18 cellular contexts compared by ENCODE assay signal in genomic region chr20:63220696-63221399, GRCh38. TPM values are rescaled to one million over a fixed set of nuclear protein-coding genes. Genes with fewer than 3 reads are reported as not detected.
DNase-seq lines count a peak whose midpoint lies in the region; ATAC-seq, FAIRE-seq and TF ChIP-seq lines count a peak whose summit lies in the region.
"Had no signal": no experiment of that assay in that cellular context is flagged by ENCODE, and none has a peak within 500 bp of the region (broad histone marks: within the 10 kb centered on the region; RNA-seq: fewer than 3 reads in every experiment).

No MANE protein-coding gene starts in this region.

- no peak for FAIRE-seq in kidney (lab: Jason Lieb, UNC)

- H3K9me3 ChIP-seq in kidney (ENCODE audit: control insufficient read depth in 1 of 2, low read length in 2 of 2): no peaks in the 10 kb centered on the region
- no peaks in the 10 kb centered on the region for H3K9me3 ChIP-seq in osteoblast (ENCODE audit: low read depth, low read length)
- H3K9me3 ChIP-seq: BLaER1 treated with 17β-estradiol and CSF1 and Interleukin-3, amounts not matched to agents 10 nM and 100 nM; SJCRH30 had no signal

- no peak overlapping the region for H3K9ac ChIP-seq in kidney (ENCODE audit: low read length in 2 of 2)

- H3K36me3 ChIP-seq in kidney (ENCODE audit: control insufficient read depth in 1 of 2, insufficient read depth in 2 of 2, low read length in 2 of 2): no peaks in the 10 kb centered on the region
- H3K36me3 ChIP-seq in osteoblast (ENCODE audit: insufficient read depth, low read length): no peaks in the 10 kb centered on the region
- H3K36me3 ChIP-seq: BLaER1 treated with 17β-estradiol and CSF1 and Interleukin-3, amounts not matched to agents 10 nM and 100 nM; SJCRH30 had no signal

- TF ChIP-seq CTCF in kidney (IDR thresholded peaks at IDR 0.05; ENCODE audit: borderline replicate concordance, extremely low read depth, insufficient read depth) (no peak), osteoblast (IDR thresholded peaks at IDR 0.05; ENCODE audit: extremely low read depth, low read depth, low read length) (no peak)

- no peak overlapping the region for H2AFZ ChIP-seq in osteoblast (ENCODE audit: low read length)

- H4K20me1 ChIP-seq in osteoblast (ENCODE audit: insufficient read depth, low read length): no peaks in the 10 kb centered on the region

- H3K27ac ChIP-seq in kidney (ENCODE audit: low read depth in 2 of 2, low read length in 2 of 2): no peak overlapping the region
- no peak overlapping the region for H3K27ac ChIP-seq in osteoblast (ENCODE audit: low read depth, low read length)
- H3K27ac ChIP-seq: BLaER1 treated with 17β-estradiol and CSF1 and Interleukin-3, amounts not matched to agents 10 nM and 100 nM; SJCRH30 had no signal

- no peak overlapping the region for H3K4me2 ChIP-seq in osteoblast (ENCODE audit: insufficient read depth, low read length)
- H3K4me2 ChIP-seq: BLaER1 treated with 17β-estradiol and CSF1 and Interleukin-3, amounts not matched to agents 10 nM and 100 nM had no signal

- H3K27me3 ChIP-seq in osteoblast (ENCODE audit: insufficient read depth, low read length): peaks cover 11% of the 10 kb centered on the region
- H3K27me3 ChIP-seq: BLaER1 treated with 17β-estradiol and CSF1 and Interleukin-3, amounts not matched to agents 10 nM and 100 nM had no signal

- DNase-seq in NCI-H146 (lab: John Stamatoyannopoulos, UW): peak; percentile 52
- no peak for DNase-seq in NCI-H146 treated with DMSO at 0.1 percent for 48 hours (lab: John Stamatoyannopoulos, UW; ENCODE audit: unreplicated experiment)
- peak; percentile 48 for DNase-seq in DMS79 (lab: John Stamatoyannopoulos, UW)
- DNase-seq in kidney: peak; percentile 41
- peak; percentile 65 for DNase-seq in osteoblast (ENCODE audit: insufficient read length, low spot score, missing footprints)
- DNase-seq: 8988T; H9; NCI-H1105 treated with DMSO at 0.1 percent for 48 hours; NK-92 treated with Interleukin-12 subunit alpha and Interleukin-12 subunit beta, amount 100 ng/mL, for 24 hours; SJCRH30; T-helper 1 cell had no signal

- intact Hi-C loops in kidney (cut with DNase I): no loop called here

- H3K4me1 ChIP-seq in kidney (ENCODE audit: control insufficient read depth in 1 of 2, insufficient read depth in 1 of 2, low read depth in 1 of 2, low read length in 2 of 2) (peaks cover 0 to 7% of the 10 kb centered on the region in 2 donors), osteoblast (ENCODE audit: insufficient read depth, low read length) (peaks cover 12% of the 10 kb centered on the region)

- H3K4me3 ChIP-seq in kidney (ENCODE audit: low read length in 2 of 2): no peak overlapping the region
- no peak overlapping the region for H3K4me3 ChIP-seq in osteoblast (ENCODE audit: insufficient read depth, low read length)
- H3K4me3 ChIP-seq: BLaER1 treated with 17β-estradiol and CSF1 and Interleukin-3, amounts not matched to agents 10 nM and 100 nM; SJCRH30 had no signal

- no peaks in the 10 kb centered on the region for H3K79me2 ChIP-seq in osteoblast (ENCODE audit: insufficient read depth, low read length)

- no peak for ATAC-seq in HG02970 (IDR thresholded peaks at IDR 0.05; ENCODE audit: low FRiP score, unreplicated experiment)
- ATAC-seq in GM21529 (IDR thresholded peaks at IDR 0.05; ENCODE audit: unreplicated experiment): no peak
- ATAC-seq: Panc1 had no signal

RNA-seq across cellular contexts. Expression of gene YTHDF1, which starts 4.9 kb away (rescaled TPM):
- total RNA-seq in kidney: 43.1 TPM
- polyA plus RNA-seq in kidney (ENCODE audit: insufficient read depth, low read depth, low replicate concordance): 21.9 TPM
- 23.9 and 26.8 TPM in 2 replicates for total RNA-seq in osteoblast

RNA-seq across cellular contexts. Expression of gene BIRC7, which starts 14.9 kb away (rescaled TPM):
- 4.0 TPM for total RNA-seq in kidney
- polyA plus RNA-seq in kidney (ENCODE audit: insufficient read depth, low read depth, low replicate concordance): 0.30 TPM
- total RNA-seq in osteoblast: under 0.01 and 0.29 TPM in 2 replicates
- total RNA-seq: CD8-positive, alpha-beta memory T cell; H9 had no signal
- polyA plus RNA-seq: CD8-positive, alpha-beta memory T cell; IgD-negative memory B cell had no signal

RNA-seq across cellular contexts. Expression of gene NKAIN4, which starts 33.4 kb away (rescaled TPM):
- total RNA-seq in kidney: 29.7 TPM
- polyA plus RNA-seq in kidney (ENCODE audit: insufficient read depth, low read depth, low replicate concordance): 107 TPM
- not detected in 2 replicates for total RNA-seq in osteoblast
- total RNA-seq: CD8-positive, alpha-beta memory T cell; NCI-H460 had no signal
- polyA plus RNA-seq: CD8-positive, alpha-beta memory T cell; IgD-negative memory B cell had no signal

RNA-seq across cellular contexts. Expression of gene ARFGAP1, which starts 51.8 kb away (rescaled TPM):
- total RNA-seq in kidney (84.3 TPM), osteoblast (63.1 and 68.4 TPM in 2 replicates)
- polyA plus RNA-seq in kidney (ENCODE audit: insufficient read depth, low read depth, low replicate concordance): 40.4 TPM

Comparison
In these comparisons a context has a peak if more than half of its experiments do, and no peak if none do; other contexts are left out.
1. RNA of gene NKAIN4, which starts 33.4 kb away (total RNA-seq): 29.7 TPM in kidney (single experiment); not detected in osteoblast; every median in the first group is over 10 times any median in the second.